ENCODE assay signal across 22 cellular contexts in genomic region chr4:8235686-8236085, GRCh38. TPM values are rescaled to one million over a fixed set of nuclear protein-coding genes. Genes with fewer than 3 reads are reported as not detected.
"Had no signal": no experiment of that assay in that cellular context is flagged by ENCODE, and none has a peak within 500 bp of the region (broad histone marks: within the 10 kb centered on the region; RNA-seq: fewer than 3 reads in every experiment).

No MANE protein-coding gene starts in this region.

- H3K27me3 Mint-ChIP-seq: memory B cell; stimulated activated naive CD8-positive, alpha-beta T cell treated with anti-CD3 and anti-CD28 coated beads, Interleukin-15, amount 100 ng/mL, for 72 hours had no signal

- DNase-seq: dorsolateral prefrontal cortex; effector CD4-positive, alpha-beta T cell; left ventricle myocardium superior; natural killer cell; spleen; stimulated activated CD4-positive, alpha-beta T cell treated with anti-CD3 and anti-CD28 coated beads, Interleukin-4, amount 100 ng/mL, for 4 hours; stimulated activated naive CD4-positive, alpha-beta T cell; stimulated activated naive CD8-positive, alpha-beta T cell treated with anti-CD3 and anti-CD28 coated beads, Interleukin-15, amount 100 ng/mL, for 72 hours; thyroid gland; trophoblast cell had no signal

- H3K4me3 Mint-ChIP-seq: memory B cell; natural killer cell; stimulated activated naive CD8-positive, alpha-beta T cell treated with anti-CD3 and anti-CD28 coated beads, Interleukin-15, amount 100 ng/mL, for 72 hours had no signal

- H3K27me3 ChIP-seq: dorsolateral prefrontal cortex, spleen, suprapubic skin, thyroid gland, vagina had no signal

- ATAC-seq: left ventricle myocardium superior; natural killer cell; right cardiac atrium; stimulated activated naive CD8-positive, alpha-beta T cell treated with anti-CD3 and anti-CD28 coated beads, Interleukin-15, amount 100 ng/mL, for 72 hours had no signal

- H3K9ac ChIP-seq: parathyroid adenoma had no signal

- H2AFZ ChIP-seq: parathyroid adenoma had no signal

- H3K79me2 ChIP-seq: parathyroid adenoma had no signal

- H3K9me3 Mint-ChIP-seq: memory B cell; natural killer cell; stimulated activated naive CD8-positive, alpha-beta T cell treated with anti-CD3 and anti-CD28 coated beads, Interleukin-15, amount 100 ng/mL, for 72 hours had no signal

- H3K4me1 Mint-ChIP-seq: natural killer cell had no signal

- H3K36me3 Mint-ChIP-seq: natural killer cell had no signal

- H3K9me3 ChIP-seq: neutrophil, prostate gland, spleen, suprapubic skin, thyroid gland, vagina had no signal

- H3K27ac ChIP-seq: dorsolateral prefrontal cortex, neutrophil, parathyroid adenoma, prostate gland, skin epidermis, spleen, suprapubic skin, thyroid gland, vagina had no signal

- H3K4me1 ChIP-seq: parathyroid adenoma, prostate gland, thyroid gland, vagina had no signal

- H3K4me3 ChIP-seq: dorsolateral prefrontal cortex, lung, prostate gland, skin epidermis, spleen, suprapubic skin, thyroid gland, vagina had no signal

- H3K36me3 ChIP-seq: neutrophil, prostate gland had no signal

- H3K27ac Mint-ChIP-seq: memory B cell, natural killer cell had no signal

RNA-seq across cellular contexts. Expression of gene HTRA3, which starts 33.9 kb away (rescaled TPM):
- total RNA-seq: mononuclear cell, natural killer cell had no signal
- polyA plus RNA-seq: keratinocyte, neural cell had no signal

RNA-seq across cellular contexts. Expression of gene SH3TC1, which starts 36.6 kb away (rescaled TPM):
- polyA plus RNA-seq: neural cell had no signal
